In the genomic region with DNA sequence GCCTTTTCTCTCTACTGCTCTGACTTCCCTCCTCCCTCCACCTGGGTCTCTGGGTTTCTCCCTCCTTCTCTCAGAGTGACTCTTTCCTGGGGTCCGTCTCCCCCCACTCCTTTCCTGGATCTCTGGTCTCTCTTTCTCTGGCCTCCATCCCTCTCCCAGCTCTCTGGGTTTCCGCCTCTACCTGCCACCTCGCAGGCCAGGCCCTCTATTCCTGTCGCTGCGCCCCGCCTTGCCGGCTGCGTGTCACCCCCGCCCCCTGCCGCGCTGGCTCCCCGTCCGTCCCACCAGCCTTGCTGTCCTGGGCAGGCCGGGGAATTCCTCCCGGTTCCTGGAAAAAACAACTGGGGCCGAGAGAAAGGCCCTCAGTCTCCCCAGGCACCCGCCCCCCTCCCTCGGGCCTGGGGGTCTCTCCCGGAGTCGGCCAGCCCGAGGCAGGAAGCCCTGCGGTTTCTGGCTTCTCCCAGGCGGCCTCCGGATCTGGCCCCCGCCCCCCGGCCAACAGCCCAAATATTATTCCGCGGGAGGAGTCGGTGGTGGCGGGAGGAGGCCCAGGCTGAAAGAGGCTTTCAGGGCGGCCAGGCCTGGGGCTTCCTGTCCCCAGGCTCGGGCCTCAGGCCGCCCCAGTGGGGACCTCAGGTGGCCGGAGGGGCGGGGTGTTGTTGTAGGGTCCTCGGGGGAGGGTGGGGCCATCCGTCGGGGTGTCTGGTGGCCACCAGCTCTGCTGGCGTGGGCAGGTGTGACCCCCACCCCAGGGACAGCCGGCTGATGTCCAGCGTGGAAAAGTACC, we compare ENCODE assay signal across 9 cellular contexts. TPM values are rescaled to one million over a fixed set of nuclear protein-coding genes. Genes with fewer than 3 reads are reported as not detected.
DNase-seq lines count a peak whose midpoint lies in the region; ATAC-seq, FAIRE-seq and TF ChIP-seq lines count a peak whose summit lies in the region.
"Had no signal": no experiment of that assay in that cellular context is flagged by ENCODE, and none has a peak within 500 bp of the region (broad histone marks: within the 10 kb centered on the region; RNA-seq: fewer than 3 reads in every experiment).

No MANE protein-coding gene starts in this region.

- no peaks in the 10 kb centered on the region for H3K9me2 ChIP-seq in hepatocyte (replicated peaks; ENCODE audit: insufficient read depth)

- H3K36me3 ChIP-seq in hepatocyte (replicated peaks; ENCODE audit: insufficient read depth, low read depth) (no peaks in the 10 kb centered on the region), skeletal muscle satellite cell (ENCODE audit: insufficient read depth, low read length) (no peaks in the 10 kb centered on the region)
- H3K36me3 ChIP-seq: WERI-Rb-1 had no signal

- no peak for TF ChIP-seq CTCF in hepatocyte (IDR thresholded peaks at IDR 0.05; ENCODE audit: poor library complexity)

- H3K4me2 ChIP-seq in hepatocyte = peak overlapping the region; percentile 74
- peak overlapping the region; percentile 11 for H3K4me2 ChIP-seq in skeletal muscle satellite cell (ENCODE audit: low read length)

- no peaks in the 10 kb centered on the region for H3K79me2 ChIP-seq in hepatocyte

- DNase-seq in GM12892 (ENCODE audit: insufficient read length) (peak; percentile 56), hepatocyte (ENCODE audit: low spot score) (peak; percentile 84), GOT3 (lab: John Stamatoyannopoulos, UW) (no peak), NCI-H1417 (lab: John Stamatoyannopoulos, UW) (no peak), NCI-H1694 (lab: John Stamatoyannopoulos, UW) (no peak)
- DNase-seq in activated T-cell treated with anti-CD3 and anti-CD28 coated beads, Interleukin-2, amount 50 U/mL, for 48 hours = peak; percentile 64 to 68
- DNase-seq: WERI-Rb-1 had no signal

- H4K20me1 ChIP-seq in hepatocyte (ENCODE audit: insufficient read depth, poor library complexity, severe bottlenecking) = no peaks in the 10 kb centered on the region

- H2AFZ ChIP-seq in hepatocyte = peak overlapping the region; percentile 77

- H3K4me1 ChIP-seq in hepatocyte (ENCODE audit: insufficient read depth) = peaks cover 31% of the 10 kb centered on the region
- no peaks in the 10 kb centered on the region for H3K4me1 ChIP-seq in skeletal muscle satellite cell (ENCODE audit: control insufficient read depth, insufficient read depth, low read length)

- no peaks in the 10 kb centered on the region for H3K9me3 ChIP-seq in hepatocyte (ENCODE audit: low read depth)
- no peaks in the 10 kb centered on the region for H3K9me3 ChIP-seq in skeletal muscle satellite cell (replicated peaks; ENCODE audit: low read length)

- peak overlapping the region; percentile 62 for H3K9ac ChIP-seq in skeletal muscle satellite cell (ENCODE audit: low read depth, low read length)

- 0 out of 2 replicates have a peak, but pooled peaks have one; percentile 33 for TF ChIP-seq POLR2A in GM12892 (IDR thresholded peaks at IDR 0.05; ENCODE audit: low read depth, low read length)

- peak overlapping the region; percentile 94 for H3K27ac ChIP-seq in hepatocyte
- H3K27ac ChIP-seq: WERI-Rb-1 had no signal

- H3K27me3 ChIP-seq in hepatocyte (no peaks in the 10 kb centered on the region), skeletal muscle satellite cell (ENCODE audit: control insufficient read depth, insufficient read depth, low read length) (peaks cover 26% of the 10 kb centered on the region)

- 7% methylated on average over 29 of the region's 41 CpGs for WGBS in hepatocyte (ENCODE audit: low lambda C conversion rate, missing lambda C conversion rate)

- FAIRE-seq in GM12892 (lab: Jason Lieb, UNC) = no peak

- no peak overlapping the region for H3K4me3 ChIP-seq in hepatocyte
- H3K4me3 ChIP-seq in skeletal muscle satellite cell (ENCODE audit: low read length) = no peak overlapping the region

- no peak for ATAC-seq in GM21723 (IDR thresholded peaks at IDR 0.05; ENCODE audit: unreplicated experiment)

RNA-seq across cellular contexts. Expression of a gene that starts 9.3 kb away (rescaled TPM):
- polyA plus RNA-seq in GM12892 (2012; ENCODE audit: missing spikeins) = 1.3 TPM
- total RNA-seq in hepatocyte = 23.8 and 25.2 TPM in 2 replicates
- 11.5 and 15.8 TPM in 2 replicates for polyA plus RNA-seq in hepatocyte
- total RNA-seq in skeletal muscle satellite cell (2012; rRNA removed) = 18.3 and 24.2 TPM in 2 replicates

RNA-seq across cellular contexts. Expression of a gene that starts 12.5 kb away (rescaled TPM):
- polyA plus RNA-seq in GM12892 (2012; ENCODE audit: missing spikeins) = 0.34 TPM
- 14.5 and 14.6 TPM in 2 replicates for total RNA-seq in hepatocyte
- 16.7 and 18.6 TPM in 2 replicates for polyA plus RNA-seq in hepatocyte
- not detected in 2 replicates for total RNA-seq in skeletal muscle satellite cell (2012; rRNA removed)

RNA-seq across cellular contexts. Expression of a gene that starts 13.7 kb away (rescaled TPM):
- polyA plus RNA-seq in GM12892 (2012; ENCODE audit: missing spikeins) = 61.2 TPM
- 33.8 and 41.6 TPM in 2 replicates for total RNA-seq in hepatocyte
- polyA plus RNA-seq in hepatocyte = 33.4 and 39.0 TPM in 2 replicates
- total RNA-seq in skeletal muscle satellite cell (2012; rRNA removed) = 40.3 and 45.2 TPM in 2 replicates

RNA-seq across cellular contexts. Expression of a gene that starts 25.8 kb away (rescaled TPM):
- 1.7 TPM for polyA plus RNA-seq in GM12892 (2012; ENCODE audit: missing spikeins)
- 2.4 and 3.5 TPM in 2 replicates for total RNA-seq in hepatocyte
- polyA plus RNA-seq in hepatocyte = 2.5 and 3.1 TPM in 2 replicates
- 1.0 and 2.2 TPM in 2 replicates for total RNA-seq in skeletal muscle satellite cell (2012; rRNA removed)

RNA-seq across cellular contexts. Expression of a gene that starts 38.0 kb away (rescaled TPM):
- polyA plus RNA-seq in GM12892 (2012; ENCODE audit: missing spikeins) = not detected
- total RNA-seq in hepatocyte = not detected in 2 replicates
- polyA plus RNA-seq in hepatocyte = not detected in 2 replicates
- not detected in 2 replicates for total RNA-seq in skeletal muscle satellite cell (2012; rRNA removed)

Comparison
In these comparisons a context has a peak if more than half of its experiments do, and no peak if none do; other contexts are left out.
1. DNase-seq: peak in GM12892 (single experiment), activated T-cell treated with anti-CD3 and anti-CD28 coated beads, Interleukin-2, amount 50 U/mL, for 48 hours (2 of 2) and hepatocyte (single experiment); none in GOT3 (single experiment), NCI-H1417 (0 of 3) and NCI-H1694 (single experiment).